8 cellular contexts compared by ENCODE assay signal in the genomic region with DNA sequence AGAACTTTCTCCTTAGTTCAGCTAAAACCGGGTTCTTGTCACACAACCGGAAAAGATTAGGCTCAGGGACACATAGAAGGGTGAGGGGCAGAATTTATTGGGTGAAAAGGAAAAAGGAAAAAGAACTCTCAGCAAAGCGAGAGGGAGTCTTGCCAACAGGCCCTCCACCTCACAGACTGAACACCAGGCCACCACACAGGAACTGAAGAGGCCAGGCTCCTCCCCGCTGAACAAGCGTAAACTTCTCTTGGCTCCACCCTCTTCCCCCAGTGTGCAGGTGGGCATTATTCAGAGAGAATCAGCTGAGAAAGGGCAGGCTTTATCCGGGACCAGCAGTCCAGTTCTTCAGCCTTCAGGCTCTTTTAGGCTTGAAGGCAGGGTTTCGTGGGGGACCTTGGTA.
DNase-seq lines count a peak whose midpoint lies in the region; ATAC-seq and TF ChIP-seq lines count a peak whose summit lies in the region.

No MANE protein-coding gene starts in this region.

- peak overlapping the region; percentile 95 to 99 (median 97) for H3K27ac Mint-ChIP-seq in IgD-negative memory B cell
- H3K27ac Mint-ChIP-seq in activated naive CD4-positive, alpha-beta T cell treated with anti-CD3 and anti-CD28 coated beads, Interleukin-2, amount 10 ng/mL, durations not matched to agents 7 days and 5 days, result peak overlapping the region; percentile 89

- CTCF ChIA-PET in activated naive CD4-positive, alpha-beta T cell treated with anti-CD3 and anti-CD28 coated beads, Interleukin-2, amount 10 ng/mL, durations not matched to agents 7 days and 5 days (lab: Charles Lee), result no interaction called here

- H3K4me3 ChIP-seq in GM12875 (ENCODE audit: low read depth, low read length), result peak overlapping the region; percentile 11
- no peak overlapping the region for H3K4me3 ChIP-seq in MG63

- intact Hi-C loops in posterior cingulate gyrus (cut with DNase I), result no loop called here

- no peaks in the 10 kb centered on the region for H3K27me3 ChIP-seq in MG63

- peaks cover 6% of the 10 kb centered on the region; the same call in 1 of the 2 replicates for H3K36me3 ChIP-seq in MG63

- H3K4me1 Mint-ChIP-seq in IgD-negative memory B cell, result peaks cover 33 to 35% (median 35%) of the 10 kb centered on the region in 3 donors
- peaks cover 21% of the 10 kb centered on the region for H3K4me1 Mint-ChIP-seq in activated naive CD4-positive, alpha-beta T cell treated with anti-CD3 and anti-CD28 coated beads, Interleukin-2, amount 10 ng/mL, durations not matched to agents 7 days and 5 days

- H3K9me3 ChIP-seq in MG63, result no peaks in the 10 kb centered on the region

- H3K27me3 Mint-ChIP-seq in IgD-negative memory B cell, result no peaks in the 10 kb centered on the region
- no peaks in the 10 kb centered on the region for H3K27me3 Mint-ChIP-seq in activated naive CD4-positive, alpha-beta T cell treated with anti-CD3 and anti-CD28 coated beads, Interleukin-2, amount 10 ng/mL, durations not matched to agents 7 days and 5 days

- peak; percentile 87 for ATAC-seq in GM21526 (IDR thresholded peaks at IDR 0.05; ENCODE audit: low FRiP score, unreplicated experiment)

- H3K36me3 Mint-ChIP-seq in IgD-negative memory B cell, result peaks cover 8% of the 10 kb centered on the region
- no peaks in the 10 kb centered on the region for H3K36me3 Mint-ChIP-seq in activated naive CD4-positive, alpha-beta T cell treated with anti-CD3 and anti-CD28 coated beads, Interleukin-2, amount 10 ng/mL, durations not matched to agents 7 days and 5 days

- no peak for TF ChIP-seq CTCF in GM12875 (IDR thresholded peaks at IDR 0.05; ENCODE audit: borderline replicate concordance, insufficient read depth, low read depth, low read length)

- peak overlapping the region; percentile 54 to 92 (median 79) for H3K4me3 Mint-ChIP-seq in IgD-negative memory B cell
- peak overlapping the region; percentile 17 for H3K4me3 Mint-ChIP-seq in activated naive CD4-positive, alpha-beta T cell treated with anti-CD3 and anti-CD28 coated beads, Interleukin-2, amount 10 ng/mL, durations not matched to agents 7 days and 5 days

- no peaks in the 10 kb centered on the region for H3K9me3 Mint-ChIP-seq in IgD-negative memory B cell
- no peaks in the 10 kb centered on the region for H3K9me3 Mint-ChIP-seq in activated naive CD4-positive, alpha-beta T cell treated with anti-CD3 and anti-CD28 coated beads, Interleukin-2, amount 10 ng/mL, durations not matched to agents 7 days and 5 days

- peak; percentile 65 for DNase-seq in activated naive CD4-positive, alpha-beta T cell treated with anti-CD3 and anti-CD28 coated beads, Interleukin-2, amount 10 ng/mL, durations not matched to agents 7 days and 5 days
- peak in 2 of 3 experiments; percentile 3 to 11 for DNase-seq in stimulated activated CD4-positive, alpha-beta T cell treated with anti-CD3 and anti-CD28 coated beads, TNF-alpha, amount 100 ng/mL, for 4 hours (ENCODE audit: low read depth in 3 of 3)
- DNase-seq in posterior cingulate gyrus, result no peak
- DNase-seq in NCI-H2227 (lab: John Stamatoyannopoulos, UW; ENCODE audit: unreplicated experiment), result no peak
- DNase-seq in MG63, result no peak

Comparison
In these comparisons a context has a peak if more than half of its experiments do, and no peak if none do; other contexts are left out.
1. DNase-seq: peak in activated naive CD4-positive, alpha-beta T cell treated with anti-CD3 and anti-CD28 coated beads, Interleukin-2, amount 10 ng/mL, durations not matched to agents 7 days and 5 days (single experiment) and stimulated activated CD4-positive, alpha-beta T cell treated with anti-CD3 and anti-CD28 coated beads, TNF-alpha, amount 100 ng/mL, for 4 hours (2 of 3); none in posterior cingulate gyrus (0 of 10), NCI-H2227 (single experiment) and MG63 (single experiment).